13 cellular contexts compared by ENCODE assay signal in the genomic region with DNA sequence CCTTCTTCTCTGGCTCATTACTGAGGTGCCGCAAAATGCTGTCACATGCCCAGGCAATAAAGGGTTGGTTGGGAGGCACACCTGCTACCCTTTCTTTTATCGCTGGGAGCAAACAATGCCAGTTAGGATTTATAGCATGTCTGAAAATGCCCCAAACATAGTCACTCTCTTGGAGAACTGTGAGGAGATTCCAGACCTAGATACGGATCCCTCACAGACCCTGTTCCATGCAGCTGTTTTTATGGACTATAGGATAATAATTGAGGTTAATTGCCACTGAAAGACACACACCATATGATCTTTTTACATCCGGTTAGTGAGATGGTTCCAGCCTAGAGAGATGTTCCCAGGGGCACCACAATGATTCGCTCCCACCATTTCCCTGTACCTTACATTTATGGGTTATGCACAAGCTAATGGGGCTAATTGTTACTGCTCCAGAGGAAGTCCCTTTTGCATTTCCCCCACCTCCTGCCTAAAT.
DNase-seq lines count a peak whose midpoint lies in the region; ATAC-seq, FAIRE-seq and TF ChIP-seq lines count a peak whose summit lies in the region.
"Had no signal": no experiment of that assay in that cellular context is flagged by ENCODE, and none has a peak within 500 bp of the region (broad histone marks: within the 10 kb centered on the region; RNA-seq: fewer than 3 reads in every experiment).

No MANE protein-coding gene starts in this region.

- no peak overlapping the region for H3K18ac ChIP-seq in H1 (ENCODE audit: extremely low read depth, low read length)

- no peaks in the 10 kb centered on the region for H3K36me3 ChIP-seq in Loucy (ENCODE audit: insufficient read depth, low read length)
- no peaks in the 10 kb centered on the region for H3K36me3 ChIP-seq in H1 (ENCODE audit: control insufficient read depth in 2 of 4, insufficient read depth in 4 of 4, low read length in 3 of 4)
- H3K36me3 ChIP-seq in stomach = no peaks in the 10 kb centered on the region
- H3K36me3 ChIP-seq: heart right ventricle, spleen had no signal

- no peaks in the 10 kb centered on the region for H3K4me1 Mint-ChIP-seq in stimulated activated memory B cell treated with anti-CD40 and anti-IgM and Interleukin-4, amounts not matched to agents 10 μg/mL and 1 μg/mL and 100 μg/mL, for 72 hours
- H3K4me1 Mint-ChIP-seq: activated naive CD4-positive, alpha-beta T cell treated with anti-CD3 and anti-CD28 coated beads, Interleukin-2, amount 10 ng/mL, durations not matched to agents 7 days and 5 days had no signal

- CTCF ChIA-PET in H1 (lab: Charles Lee; ENCODE audit: partially characterized antibody) = interaction anchor here (0.6 kb wide), 1 partner anchor 316 kb away, joined by 3 read pairs; no protein-coding TSS in a partner anchor

- H3K4ac ChIP-seq in H1 (replicated peaks; ENCODE audit: insufficient read length, low read depth, low read length) = no peak overlapping the region

- no peaks in the 10 kb centered on the region for H3K23me2 ChIP-seq in H1 (ENCODE audit: low read depth, low read length)

- TF ChIP-seq CTCF in Loucy (conservative IDR thresholded peaks at IDR 0.05; ENCODE audit: low read length) = no peak
- no peak for TF ChIP-seq CTCF in H1 (IDR thresholded peaks at IDR 0.05; ENCODE audit: control extremely low read depth in 1 of 3, insufficient read depth in 1 of 3, low read depth in 1 of 3, low read length in 3 of 3)
- no peak for TF ChIP-seq CTCF in stomach (IDR thresholded peaks at IDR 0.05)

- no peak overlapping the region for H2BK15ac ChIP-seq in H1 (ENCODE audit: low read length)

- no peak overlapping the region for H4K8ac ChIP-seq in H1 (ENCODE audit: extremely low read depth, insufficient read depth, low read length)

- no peak for ATAC-seq in GM19324 (IDR thresholded peaks at IDR 0.05; ENCODE audit: low FRiP score, unreplicated experiment)
- no peak for ATAC-seq in stimulated activated memory B cell treated with anti-CD40 and anti-IgM and Interleukin-4, amounts not matched to agents 10 μg/mL and 1 μg/mL and 100 μg/mL, for 72 hours
- ATAC-seq in HG02852 (IDR thresholded peaks at IDR 0.05; ENCODE audit: unreplicated experiment) = no peak

- no peaks in the 10 kb centered on the region for H3K9me2 ChIP-seq in Loucy (replicated peaks; ENCODE audit: low read depth, low read length)

- no peaks in the 10 kb centered on the region for H3K36me3 Mint-ChIP-seq in stimulated activated memory B cell treated with anti-CD40 and anti-IgM and Interleukin-4, amounts not matched to agents 10 μg/mL and 1 μg/mL and 100 μg/mL, for 72 hours
- H3K36me3 Mint-ChIP-seq: activated naive CD4-positive, alpha-beta T cell treated with anti-CD3 and anti-CD28 coated beads, Interleukin-2, amount 10 ng/mL, durations not matched to agents 7 days and 5 days had no signal

- 77% methylated on average over 5 of the region's 5 CpGs; no CpG with 5 or more reads in 1 of the 2 experiments for WGBS in H1 (ENCODE audit: extremely low coverage in 1 of 2, insufficient coverage in 1 of 2, insufficient read length in 1 of 2, insufficient replicate concordance in 2 of 2, low coverage in 1 of 2, low lambda C conversion rate in 2 of 2, missing lambda C conversion rate in 1 of 2), 2 experiments
- WGBS in stomach, 5 donors = 34 to 52% (median 46%) methylated on average over 5 of the region's 5 CpGs

- no peak overlapping the region for H4K91ac ChIP-seq in H1 (replicated peaks; ENCODE audit: insufficient read length, low read length)

- H3K4me3 ChIP-seq in Loucy (ENCODE audit: low read length, poor library complexity, severe bottlenecking) (peak overlapping the region; percentile 36), H1 (ENCODE audit: extremely low read depth in 1 of 4, insufficient read depth in 2 of 4, low read depth in 3 of 4, low read length in 4 of 4) (no peak overlapping the region), stomach (peak overlapping the region in 1 of 4 donors; percentile 23)
- H3K4me3 ChIP-seq: spleen had no signal

- H3K27me3 ChIP-seq in Loucy (ENCODE audit: insufficient read depth, low read length, poor library complexity, severe bottlenecking) (no peaks in the 10 kb centered on the region), H1 (replicated peaks in 1 of 4; ENCODE audit: control insufficient read depth in 3 of 4, extremely low read depth in 1 of 4, insufficient read depth in 3 of 4, low read length in 3 of 4) (no peaks in the 10 kb centered on the region), stomach (peaks cover 0 to 2% (median 0%) of the 10 kb centered on the region in 3 donors)
- H3K27me3 ChIP-seq: heart right ventricle had no signal

- no peaks in the 10 kb centered on the region for H3K9me3 ChIP-seq in Loucy (ENCODE audit: insufficient read depth, low read depth, low read length)
- H3K9me3 ChIP-seq in H1 (ENCODE audit: insufficient read depth in 2 of 2, low read depth in 1 of 2, low read length in 1 of 2) = no peaks in the 10 kb centered on the region
- no peaks in the 10 kb centered on the region for H3K9me3 ChIP-seq in stomach

- H2AK5ac ChIP-seq in H1 (ENCODE audit: low read depth, low read length) = no peak overlapping the region

- H4K20me1 ChIP-seq in Loucy (ENCODE audit: insufficient read depth, low read length, poor library complexity, severe bottlenecking) (no peaks in the 10 kb centered on the region), H1 (replicated peaks in 1 of 2; ENCODE audit: control insufficient read depth in 1 of 2, insufficient read depth in 2 of 2, low read length in 2 of 2) (no peaks in the 10 kb centered on the region)

- H2BK20ac ChIP-seq in H1 (ENCODE audit: low read length) = no peak overlapping the region

- H3K9me3 Mint-ChIP-seq in stimulated activated memory B cell treated with anti-CD40 and anti-IgM and Interleukin-4, amounts not matched to agents 10 μg/mL and 1 μg/mL and 100 μg/mL, for 72 hours = peaks cover 5% of the 10 kb centered on the region
- H3K9me3 Mint-ChIP-seq: activated naive CD4-positive, alpha-beta T cell treated with anti-CD3 and anti-CD28 coated beads, Interleukin-2, amount 10 ng/mL, durations not matched to agents 7 days and 5 days had no signal

- no peak overlapping the region for H2BK120ac ChIP-seq in H1 (replicated peaks; ENCODE audit: low read depth, low read length)

- no peak overlapping the region for H3K4me3 Mint-ChIP-seq in stimulated activated memory B cell treated with anti-CD40 and anti-IgM and Interleukin-4, amounts not matched to agents 10 μg/mL and 1 μg/mL and 100 μg/mL, for 72 hours
- H3K4me3 Mint-ChIP-seq: activated naive CD4-positive, alpha-beta T cell treated with anti-CD3 and anti-CD28 coated beads, Interleukin-2, amount 10 ng/mL, durations not matched to agents 7 days and 5 days had no signal

- peaks cover 49% of the 10 kb centered on the region for H3K27me3 Mint-ChIP-seq in stimulated activated memory B cell treated with anti-CD40 and anti-IgM and Interleukin-4, amounts not matched to agents 10 μg/mL and 1 μg/mL and 100 μg/mL, for 72 hours

- H3K4me2 ChIP-seq in Loucy (ENCODE audit: low read depth, low read length, poor library complexity, severe bottlenecking) (peak overlapping the region; percentile 59), H1 (ENCODE audit: insufficient read depth in 1 of 2, low read depth in 2 of 2, low read length in 2 of 2) (no peak overlapping the region)

- H3K9ac ChIP-seq in Loucy (ENCODE audit: low read depth, low read length, poor library complexity, severe bottlenecking) = peak overlapping the region; percentile 6
- H3K9ac ChIP-seq in H1 (replicated peaks in 1 of 4; ENCODE audit: extremely low read depth in 1 of 4, low read depth in 3 of 4, low read length in 3 of 4) = no peak overlapping the region

- no peak overlapping the region for H3K14ac ChIP-seq in H1 (ENCODE audit: insufficient read length)

- no peak overlapping the region for H2BK12ac ChIP-seq in H1 (ENCODE audit: low read depth, low read length)

- H3K56ac ChIP-seq in H1 (replicated peaks; ENCODE audit: insufficient read length, low read depth, low read length) = no peak overlapping the region

- H3K27ac ChIP-seq in H1 (ENCODE audit: low read depth, low read length) (no peak overlapping the region), temporal lobe (ENCODE audit: low read depth, low read length) (peak overlapping the region; percentile 53), stomach (no peak overlapping the region)
- H3K27ac ChIP-seq: spleen had no signal

- H2AFZ ChIP-seq in Loucy (ENCODE audit: low read length) (no peak overlapping the region), H1 (ENCODE audit: low read length) (peak overlapping the region; percentile 45; the same call in 1 of the 2 replicates)

- no peak for TF ChIP-seq POLR2A in H1 (IDR thresholded peaks at IDR 0.05; ENCODE audit: control extremely low read depth in 1 of 2, low read depth in 2 of 2, low read length in 2 of 2)
- no peak for TF ChIP-seq POLR2A in stomach (IDR thresholded peaks at IDR 0.05)

- DNase-seq in NCI-H345 (lab: John Stamatoyannopoulos, UW) = peak; percentile 76
- DNase-seq in H1 (ENCODE audit: low read depth in 1 of 2, low spot score in 2 of 2) = no peak
- no peak for DNase-seq in stomach
- DNase-seq: activated CD4-positive, alpha-beta T cell treated with anti-CD3 and anti-CD28 coated beads for 4 hours; activated naive CD4-positive, alpha-beta T cell treated with anti-CD3 and anti-CD28 coated beads, Interleukin-2, amount 10 ng/mL, durations not matched to agents 7 days and 5 days; DND-41; spleen had no signal

- FAIRE-seq in H1 (lab: Jason Lieb, UNC) = no peak

- no peak overlapping the region for H2BK5ac ChIP-seq in H1 (ENCODE audit: low read depth, low read length)

- H3K79me1 ChIP-seq in H1 (ENCODE audit: low read depth, low read length) = no peaks in the 10 kb centered on the region

- TF ChIP-seq RAD21 in H1 (IDR thresholded peaks at IDR 0.05 in 1 of 2, conservative IDR thresholded peaks at IDR 0.05 in 1 of 2; ENCODE audit: low read depth in 2 of 2, low read length in 2 of 2) = no peak

- H3K4me1 ChIP-seq in Loucy (ENCODE audit: insufficient read depth, low read length, poor library complexity, severe bottlenecking) (peaks cover 29% of the 10 kb centered on the region), H1 (replicated peaks in 1 of 4; ENCODE audit: control insufficient read depth in 3 of 4, insufficient read depth in 4 of 4, low read length in 3 of 4) (peaks cover 4 to 22% (median 14%) of the 10 kb centered on the region in 4 experiments; a peak in 6 of 7 replicates), stomach (peaks cover 11 to 27% (median 18%) of the 10 kb centered on the region in 4 donors)

- no peak overlapping the region for H4K5ac ChIP-seq in H1 (ENCODE audit: insufficient read length, low read depth, low read length)

- H3K23ac ChIP-seq in H1 (ENCODE audit: insufficient read length) = no peak overlapping the region

- no peaks in the 10 kb centered on the region for H3F3A ChIP-seq in Loucy (ENCODE audit: low read depth)

- no peak overlapping the region for H3K27ac Mint-ChIP-seq in stimulated activated memory B cell treated with anti-CD40 and anti-IgM and Interleukin-4, amounts not matched to agents 10 μg/mL and 1 μg/mL and 100 μg/mL, for 72 hours
- H3K27ac Mint-ChIP-seq: activated naive CD4-positive, alpha-beta T cell treated with anti-CD3 and anti-CD28 coated beads, Interleukin-2, amount 10 ng/mL, durations not matched to agents 7 days and 5 days had no signal

- TF ChIP-seq EP300 in H1 (IDR thresholded peaks at IDR 0.05; ENCODE audit: borderline replicate concordance in 1 of 2, low read depth in 2 of 2, low read length in 2 of 2) = no peak
- no peak for TF ChIP-seq EP300 in stomach (IDR thresholded peaks at IDR 0.05)

- H3K79me2 ChIP-seq in Loucy (ENCODE audit: insufficient read depth, low read length) (no peaks in the 10 kb centered on the region), H1 (ENCODE audit: control insufficient read depth in 1 of 2, insufficient read depth in 2 of 2, low read length in 2 of 2) (no peaks in the 10 kb centered on the region)

- POLR2A ChIA-PET in H1 (lab: Charles Lee; ENCODE audit: partially characterized antibody) = no interaction called here

- intact Hi-C loops in stomach (cut with DNase I; ENCODE audit: low total_unique reads) = no loop called here
